ENCODE assay signal across 8 cellular contexts in the genomic region with DNA sequence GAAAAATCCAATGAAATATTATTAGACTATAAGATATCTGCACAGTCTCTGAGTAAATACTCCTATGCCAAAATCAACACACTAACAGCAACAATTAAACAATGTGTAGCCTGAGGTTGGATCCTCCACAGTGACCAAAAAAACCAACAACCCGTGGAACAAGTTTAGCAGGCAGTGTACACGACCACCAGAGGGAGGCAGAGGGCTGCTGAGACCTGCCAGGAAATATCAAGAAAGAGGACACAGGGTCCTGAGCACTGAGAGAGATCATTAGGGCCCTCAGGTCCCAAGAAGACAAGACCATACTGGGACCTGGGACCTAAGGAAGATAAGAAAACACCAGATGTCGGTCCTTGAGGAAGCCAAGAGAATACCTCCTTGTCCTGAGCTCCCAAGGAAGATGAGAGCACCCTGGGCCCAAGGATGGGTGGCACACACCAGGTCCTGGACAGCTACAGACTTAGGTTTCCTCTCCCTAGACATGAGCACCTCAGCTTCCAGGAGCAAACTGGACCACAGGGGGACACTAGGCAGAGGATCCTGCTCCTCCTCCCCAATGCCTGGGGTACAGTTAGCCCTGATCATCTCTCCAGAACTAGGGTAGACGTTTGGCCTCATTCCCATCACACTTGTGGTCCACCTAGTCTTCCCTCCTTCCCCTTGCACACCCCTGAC. TPM values are rescaled to one million over a fixed set of nuclear protein-coding genes. Genes with fewer than 3 reads are reported as not detected.
DNase-seq lines count a peak whose midpoint lies in the region; ATAC-seq, FAIRE-seq and TF ChIP-seq lines count a peak whose summit lies in the region.

No MANE protein-coding gene starts in this region.

- H3K27ac Mint-ChIP-seq in activated T-helper 1 cell treated with anti-CD3 and anti-CD28 coated beads, Interleukin-12 subunit alpha, Interleukin-12 subunit beta, Interleukin-2, Interleukin-4 antibody, amounts not matched to agents 30 ng/mL and 10 ng/mL and 1 ng/mL, durations not matched to agents 14 hours and 24 hours and 36 hours = peak overlapping the region; percentile 99

- H4K20me1 ChIP-seq in OCI-LY7 (ENCODE audit: insufficient read depth, low read length) = no peaks in the 10 kb centered on the region

- peak; percentile 92 for TF ChIP-seq CTCF in OCI-LY7 (conservative IDR thresholded peaks at IDR 0.05; ENCODE audit: low read length)

- H3K36me3 Mint-ChIP-seq in activated T-helper 1 cell treated with anti-CD3 and anti-CD28 coated beads, Interleukin-12 subunit alpha, Interleukin-12 subunit beta, Interleukin-2, Interleukin-4 antibody, amounts not matched to agents 30 ng/mL and 10 ng/mL and 1 ng/mL, durations not matched to agents 14 hours and 24 hours and 36 hours (ENCODE audit: low read depth) = peaks cover 40% of the 10 kb centered on the region

- H3K27me3 ChIP-seq in ACC112 (ENCODE audit: insufficient read depth, low read length) = no peaks in the 10 kb centered on the region
- no peaks in the 10 kb centered on the region for H3K27me3 ChIP-seq in rectal smooth muscle tissue (ENCODE audit: control insufficient read depth, insufficient read depth, low read length)

- BruUV-seq in OCI-LY7 (replicated peaks; lab: Mats Ljungman, UMichigan) = no TSS peak

- H3K27me3 Mint-ChIP-seq in activated T-helper 1 cell treated with anti-CD3 and anti-CD28 coated beads, Interleukin-12 subunit alpha, Interleukin-12 subunit beta, Interleukin-2, Interleukin-4 antibody, amounts not matched to agents 30 ng/mL and 10 ng/mL and 1 ng/mL, durations not matched to agents 14 hours and 24 hours and 36 hours (ENCODE audit: insufficient read depth) = no peaks in the 10 kb centered on the region

- H3K27ac ChIP-seq in ACC112 (ENCODE audit: low read depth, low read length) (peak overlapping the region; percentile 95), OCI-LY7 (ENCODE audit: low read depth, low read length, poor library complexity, severe bottlenecking) (peak overlapping the region; percentile 86), rectal smooth muscle tissue (ENCODE audit: low read depth, low read length) (peak overlapping the region; percentile 98)

- H3K9me2 ChIP-seq in OCI-LY7 (ENCODE audit: insufficient read depth, low read length) = no peaks in the 10 kb centered on the region

- peak overlapping the region; percentile 93 for H3K4me3 Mint-ChIP-seq in activated T-helper 1 cell treated with anti-CD3 and anti-CD28 coated beads, Interleukin-12 subunit alpha, Interleukin-12 subunit beta, Interleukin-2, Interleukin-4 antibody, amounts not matched to agents 30 ng/mL and 10 ng/mL and 1 ng/mL, durations not matched to agents 14 hours and 24 hours and 36 hours

- peak; percentile 23 for FAIRE-seq in GM19239 (lab: Jason Lieb, UNC)

- H3K9ac ChIP-seq in rectal smooth muscle tissue (ENCODE audit: low read length) = no peak overlapping the region

- no peak overlapping the region for H2AFZ ChIP-seq in ACC112 (ENCODE audit: low read length, unreplicated experiment)
- H2AFZ ChIP-seq in OCI-LY7 (ENCODE audit: low read length) = peak overlapping the region; percentile 77; the same call in 1 of the 2 replicates

- POLR2A ChIA-PET in OCI-LY7 (lab: Charles Lee) = no interaction called here

- H3K4me2 ChIP-seq in OCI-LY7 (ENCODE audit: low read length) = peak overlapping the region; percentile 98

- CTCF ChIA-PET in OCI-LY7 (lab: Charles Lee; ENCODE audit: unreplicated experiment) = no interaction called here

- H3K36me3 ChIP-seq in ACC112 (ENCODE audit: insufficient read depth, low read length) = peaks cover 36% of the 10 kb centered on the region
- H3K36me3 ChIP-seq in OCI-LY7 (ENCODE audit: insufficient read depth, low read length) = peaks cover 26% of the 10 kb centered on the region
- H3K36me3 ChIP-seq in rectal smooth muscle tissue (ENCODE audit: control insufficient read depth, insufficient read depth, low read length) = peaks cover 21% of the 10 kb centered on the region

- H3K4me3 ChIP-seq in ACC112 (ENCODE audit: low read depth, low read length) (peak overlapping the region; percentile 79), OCI-LY7 (ENCODE audit: low read depth, low read length, poor library complexity, severe bottlenecking) (peak overlapping the region; percentile 85), rectal smooth muscle tissue (ENCODE audit: low read length) (peak overlapping the region; percentile 69)

- peaks cover 27% of the 10 kb centered on the region; the same call in 1 of the 2 replicates for H3K9me3 ChIP-seq in OCI-LY7 (ENCODE audit: low read length)

- intact Hi-C loops in OCI-LY7 (cut with micrococcal nuclease; ENCODE audit: unreplicated experiment) = loop anchor here (1.0 to 2.0 kb wide), 5 partner anchors 97 to 337 kb away; partner anchors contain the start of genes ERVK3-1, ZBTB45, ZNF324B and ZNF584
- intact Hi-C loops in activated T-helper 1 cell treated with anti-CD3 and anti-CD28 coated beads, Interleukin-12 subunit alpha, Interleukin-12 subunit beta, Interleukin-2, Interleukin-4 antibody, amounts not matched to agents 30 ng/mL and 10 ng/mL and 1 ng/mL, durations not matched to agents 14 hours and 24 hours and 36 hours (cut with micrococcal nuclease) = loop anchor here (1.0 to 10.0 kb wide), 8 partner anchors 27 to 747 kb away; partner anchors contain the start of genes ZNF419, ZNF497, ZNF544 and ZNF606

- H3K79me2 ChIP-seq in ACC112 (ENCODE audit: control insufficient read depth, insufficient read depth, low read length, unreplicated experiment) (peaks cover 33% of the 10 kb centered on the region), OCI-LY7 (ENCODE audit: insufficient read depth, low read depth, low read length) (peaks cover 13% of the 10 kb centered on the region; the same call in 1 of the 2 replicates)

- DNase-seq in GM19239 (ENCODE audit: insufficient read length, low spot score) (no peak), OCI-LY7 (ENCODE audit: low spot score) (peak; percentile 84), foreskin melanocyte (peak; percentile 18), HCEC 1CT (no peak)
- peak; percentile 53 for DNase-seq in activated T-helper 1 cell treated with anti-CD3 and anti-CD28 coated beads, Interleukin-12 subunit alpha, Interleukin-12 subunit beta, Interleukin-2, Interleukin-4 antibody, amounts not matched to agents 30 ng/mL and 10 ng/mL and 1 ng/mL, durations not matched to agents 14 hours and 24 hours and 36 hours (ENCODE audit: low spot score)

- ATAC-seq in HG02623 (IDR thresholded peaks at IDR 0.05; ENCODE audit: unreplicated experiment) = no peak

- peaks cover 4% of the 10 kb centered on the region for H3K4me1 ChIP-seq in ACC112 (ENCODE audit: control insufficient read depth, insufficient read depth, low read length, unreplicated experiment)
- peaks cover 12% of the 10 kb centered on the region for H3K4me1 ChIP-seq in OCI-LY7 (ENCODE audit: insufficient read depth, low read length, poor library complexity, severe bottlenecking)
- no peaks in the 10 kb centered on the region for H3K4me1 ChIP-seq in rectal smooth muscle tissue (ENCODE audit: control insufficient read depth, insufficient read depth, low read length)

- peaks cover 16% of the 10 kb centered on the region for H3K4me1 Mint-ChIP-seq in activated T-helper 1 cell treated with anti-CD3 and anti-CD28 coated beads, Interleukin-12 subunit alpha, Interleukin-12 subunit beta, Interleukin-2, Interleukin-4 antibody, amounts not matched to agents 30 ng/mL and 10 ng/mL and 1 ng/mL, durations not matched to agents 14 hours and 24 hours and 36 hours (ENCODE audit: low read depth)

- peaks cover 60% of the 10 kb centered on the region for H3K9me3 Mint-ChIP-seq in activated T-helper 1 cell treated with anti-CD3 and anti-CD28 coated beads, Interleukin-12 subunit alpha, Interleukin-12 subunit beta, Interleukin-2, Interleukin-4 antibody, amounts not matched to agents 30 ng/mL and 10 ng/mL and 1 ng/mL, durations not matched to agents 14 hours and 24 hours and 36 hours

RNA-seq across cellular contexts. Expression of gene ZNF274, which starts 0.8 kb away (rescaled TPM):
- total RNA-seq in OCI-LY7 (2014; rRNA removed; shearing (Covaris generic)) = 36.4 and 68.3 TPM in 2 replicates
- 36.2 and 42.4 TPM in 2 replicates for total RNA-seq in OCI-LY7 (2022)
- total RNA-seq in activated T-helper 1 cell treated with anti-CD3 and anti-CD28 coated beads, Interleukin-12 subunit alpha, Interleukin-12 subunit beta, Interleukin-2, Interleukin-4 antibody, amounts not matched to agents 30 ng/mL and 10 ng/mL and 1 ng/mL, durations not matched to agents 14 hours and 24 hours and 36 hours = 18.2 and 21.2 TPM in 2 replicates

RNA-seq across cellular contexts. Expression of gene ZNF329, which starts 31.4 kb away (rescaled TPM):
- total RNA-seq in OCI-LY7 (2014; rRNA removed; shearing (Covaris generic)) = 3.1 and 3.2 TPM in 2 replicates
- 3.1 and 3.4 TPM in 2 replicates for total RNA-seq in OCI-LY7 (2022)
- total RNA-seq in activated T-helper 1 cell treated with anti-CD3 and anti-CD28 coated beads, Interleukin-12 subunit alpha, Interleukin-12 subunit beta, Interleukin-2, Interleukin-4 antibody, amounts not matched to agents 30 ng/mL and 10 ng/mL and 1 ng/mL, durations not matched to agents 14 hours and 24 hours and 36 hours = 1.6 and 1.9 TPM in 2 replicates

RNA-seq across cellular contexts. Expression of gene ZNF544, which starts 46.7 kb away (rescaled TPM):
- 34.1 and 38.6 TPM in 2 replicates for total RNA-seq in OCI-LY7 (2014; rRNA removed; shearing (Covaris generic))
- 31.0 and 37.3 TPM in 2 replicates for total RNA-seq in OCI-LY7 (2022)
- 51.8 and 56.1 TPM in 2 replicates for total RNA-seq in activated T-helper 1 cell treated with anti-CD3 and anti-CD28 coated beads, Interleukin-12 subunit alpha, Interleukin-12 subunit beta, Interleukin-2, Interleukin-4 antibody, amounts not matched to agents 30 ng/mL and 10 ng/mL and 1 ng/mL, durations not matched to agents 14 hours and 24 hours and 36 hours

Comparison
In these comparisons a context has a peak if more than half of its experiments do, and no peak if none do; other contexts are left out.
1. DNase-seq: peak in OCI-LY7 (single experiment), activated T-helper 1 cell treated with anti-CD3 and anti-CD28 coated beads, Interleukin-12 subunit alpha, Interleukin-12 subunit beta, Interleukin-2, Interleukin-4 antibody, amounts not matched to agents 30 ng/mL and 10 ng/mL and 1 ng/mL, durations not matched to agents 14 hours and 24 hours and 36 hours (single experiment) and foreskin melanocyte (single experiment); none in GM19239 (single experiment) and HCEC 1CT (single experiment).
2. Peak in every context shown above with its lines, with median percentiles within 50 percentile points of each other: H3K27ac ChIP-seq and H3K4me3 ChIP-seq.